1 cellular context compared by ENCODE assay signal in the genomic region with DNA sequence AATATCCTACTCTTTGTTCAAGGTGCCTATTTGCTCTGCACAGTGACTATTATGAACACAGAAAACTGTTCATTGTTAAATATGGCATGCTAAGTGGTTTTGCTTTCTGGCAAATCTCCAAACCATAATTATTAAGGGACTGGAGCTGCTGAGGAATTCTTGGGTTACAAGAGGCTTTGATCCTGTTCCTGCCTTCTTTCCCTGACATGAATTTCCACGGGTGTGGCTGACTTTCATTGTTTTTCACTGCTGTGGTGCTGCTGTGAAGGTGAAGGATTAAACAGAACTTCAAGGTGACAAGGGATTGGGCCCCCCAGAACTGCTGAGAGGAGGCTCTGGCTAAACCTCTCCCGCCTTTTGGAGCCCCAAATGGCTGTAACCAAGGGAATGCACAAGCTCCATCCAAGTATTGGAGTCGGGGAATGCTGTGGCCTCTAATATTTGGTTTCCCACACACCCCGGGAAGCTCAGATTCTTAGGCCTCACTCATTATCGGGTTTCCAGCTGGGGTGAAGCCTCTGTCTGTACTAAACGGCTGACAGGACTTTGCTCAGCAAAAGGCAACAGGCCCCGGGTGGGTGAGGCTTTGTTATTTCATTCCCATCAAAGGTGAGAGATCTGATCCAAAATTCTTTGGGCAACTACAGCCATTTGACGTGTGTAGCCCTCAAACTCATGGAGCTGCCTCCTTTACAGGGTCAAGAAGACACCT.
TF ChIP-seq lines count a peak whose summit lies in the region.

No MANE protein-coding gene starts in this region.

TF ChIP-seq in HepG2, 621 proteins besides CTCF, POLR2A, EP300 and RAD21 (continued from another document):
- peak; percentile 32; the same call in 1 of the 2 replicates for TF ChIP-seq HNF4G (IDR thresholded peaks at IDR 0.05; ENCODE audit: borderline replicate concordance, low read depth, low read length)
- TF ChIP-seq HNF4G (CRISPR knock-in tag; IDR thresholded peaks at IDR 0.05; ENCODE audit: borderline replicate concordance, low read depth) = no peak
- no peak for TF ChIP-seq KLF9 (CRISPR knock-in tag; IDR thresholded peaks at IDR 0.05; ENCODE audit: low read depth)
- TF ChIP-seq, protein P1, sequence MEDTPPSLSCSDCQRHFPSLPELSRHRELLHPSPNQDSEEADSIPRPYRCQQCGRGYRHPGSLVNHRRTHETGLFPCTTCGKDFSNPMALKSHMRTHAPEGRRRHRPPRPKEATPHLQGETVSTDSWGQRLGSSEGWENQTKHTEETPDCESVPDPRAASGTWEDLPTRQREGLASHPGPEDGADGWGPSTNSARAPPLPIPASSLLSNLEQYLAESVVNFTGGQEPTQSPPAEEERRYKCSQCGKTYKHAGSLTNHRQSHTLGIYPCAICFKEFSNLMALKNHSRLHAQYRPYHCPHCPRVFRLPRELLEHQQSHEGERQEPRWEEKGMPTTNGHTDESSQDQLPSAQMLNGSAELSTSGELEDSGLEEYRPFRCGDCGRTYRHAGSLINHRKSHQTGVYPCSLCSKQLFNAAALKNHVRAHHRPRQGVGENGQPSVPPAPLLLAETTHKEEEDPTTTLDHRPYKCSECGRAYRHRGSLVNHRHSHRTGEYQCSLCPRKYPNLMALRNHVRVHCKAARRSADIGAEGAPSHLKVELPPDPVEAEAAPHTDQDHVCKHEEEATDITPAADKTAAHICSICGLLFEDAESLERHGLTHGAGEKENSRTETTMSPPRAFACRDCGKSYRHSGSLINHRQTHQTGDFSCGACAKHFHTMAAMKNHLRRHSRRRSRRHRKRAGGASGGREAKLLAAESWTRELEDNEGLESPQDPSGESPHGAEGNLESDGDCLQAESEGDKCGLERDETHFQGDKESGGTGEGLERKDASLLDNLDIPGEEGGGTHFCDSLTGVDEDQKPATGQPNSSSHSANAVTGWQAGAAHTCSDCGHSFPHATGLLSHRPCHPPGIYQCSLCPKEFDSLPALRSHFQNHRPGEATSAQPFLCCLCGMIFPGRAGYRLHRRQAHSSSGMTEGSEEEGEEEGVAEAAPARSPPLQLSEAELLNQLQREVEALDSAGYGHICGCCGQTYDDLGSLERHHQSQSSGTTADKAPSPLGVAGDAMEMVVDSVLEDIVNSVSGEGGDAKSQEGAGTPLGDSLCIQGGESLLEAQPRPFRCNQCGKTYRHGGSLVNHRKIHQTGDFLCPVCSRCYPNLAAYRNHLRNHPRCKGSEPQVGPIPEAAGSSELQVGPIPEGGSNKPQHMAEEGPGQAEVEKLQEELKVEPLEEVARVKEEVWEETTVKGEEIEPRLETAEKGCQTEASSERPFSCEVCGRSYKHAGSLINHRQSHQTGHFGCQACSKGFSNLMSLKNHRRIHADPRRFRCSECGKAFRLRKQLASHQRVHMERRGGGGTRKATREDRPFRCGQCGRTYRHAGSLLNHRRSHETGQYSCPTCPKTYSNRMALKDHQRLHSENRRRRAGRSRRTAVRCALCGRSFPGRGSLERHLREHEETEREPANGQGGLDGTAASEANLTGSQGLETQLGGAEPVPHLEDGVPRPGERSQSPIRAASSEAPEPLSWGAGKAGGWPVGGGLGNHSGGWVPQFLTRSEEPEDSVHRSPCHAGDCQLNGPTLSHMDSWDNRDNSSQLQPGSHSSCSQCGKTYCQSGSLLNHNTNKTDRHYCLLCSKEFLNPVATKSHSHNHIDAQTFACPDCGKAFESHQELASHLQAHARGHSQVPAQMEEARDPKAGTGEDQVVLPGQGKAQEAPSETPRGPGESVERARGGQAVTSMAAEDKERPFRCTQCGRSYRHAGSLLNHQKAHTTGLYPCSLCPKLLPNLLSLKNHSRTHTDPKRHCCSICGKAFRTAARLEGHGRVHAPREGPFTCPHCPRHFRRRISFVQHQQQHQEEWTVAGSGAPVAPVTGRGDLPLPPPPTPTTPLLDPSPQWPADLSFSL (CRISPR knock-in tag; IDR thresholded peaks at IDR 0.05) = no peak
- 0 out of 2 replicates have a peak, but pooled peaks have one; percentile 38 for TF ChIP-seq ZSCAN25 (CRISPR knock-in tag; IDR thresholded peaks at IDR 0.05)
- TF ChIP-seq THYN1 (CRISPR knock-in tag; IDR thresholded peaks at IDR 0.05; ENCODE audit: borderline replicate concordance, low read depth) = no peak
- TF ChIP-seq ZNF33B (CRISPR knock-in tag; IDR thresholded peaks at IDR 0.05) = 0 out of 2 replicates have a peak, but pooled peaks have one; percentile 72
- TF ChIP-seq SMC3 (IDR thresholded peaks at IDR 0.05; ENCODE audit: low read length) = no peak
- no peak for TF ChIP-seq AKAP8 (CRISPR knock-in tag; IDR thresholded peaks at IDR 0.05)
- TF ChIP-seq, protein P2, sequence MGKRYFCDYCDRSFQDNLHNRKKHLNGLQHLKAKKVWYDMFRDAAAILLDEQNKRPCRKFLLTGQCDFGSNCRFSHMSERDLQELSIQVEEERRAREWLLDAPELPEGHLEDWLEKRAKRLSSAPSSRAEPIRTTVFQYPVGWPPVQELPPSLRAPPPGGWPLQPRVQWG (CRISPR knock-in tag; IDR thresholded peaks at IDR 0.05; ENCODE audit: borderline replicate concordance, low read depth) = no peak
- no peak for TF ChIP-seq ZBTB3 (CRISPR knock-in tag; IDR thresholded peaks at IDR 0.05; ENCODE audit: borderline replicate concordance, low read depth)
- no peak for TF ChIP-seq ZBTB1 (CRISPR knock-in tag; IDR thresholded peaks at IDR 0.05; ENCODE audit: borderline replicate concordance)
- TF ChIP-seq, protein P3, sequence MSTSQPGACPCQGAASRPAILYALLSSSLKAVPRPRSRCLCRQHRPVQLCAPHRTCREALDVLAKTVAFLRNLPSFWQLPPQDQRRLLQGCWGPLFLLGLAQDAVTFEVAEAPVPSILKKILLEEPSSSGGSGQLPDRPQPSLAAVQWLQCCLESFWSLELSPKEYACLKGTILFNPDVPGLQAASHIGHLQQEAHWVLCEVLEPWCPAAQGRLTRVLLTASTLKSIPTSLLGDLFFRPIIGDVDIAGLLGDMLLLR (CRISPR knock-in tag; IDR thresholded peaks at IDR 0.05) = no peak
- TF ChIP-seq HNF4A (CRISPR knock-in tag; IDR thresholded peaks at IDR 0.05) = peak; percentile 60
- no peak for TF ChIP-seq GPN1 (CRISPR knock-in tag; IDR thresholded peaks at IDR 0.05; ENCODE audit: borderline replicate concordance)
- TF ChIP-seq KLF11 (CRISPR knock-in tag; IDR thresholded peaks at IDR 0.05) = no peak
- 0 out of 2 replicates have a peak, but pooled peaks have one; percentile 31 for TF ChIP-seq ZNF274 (CRISPR knock-in tag; IDR thresholded peaks at IDR 0.05)
- no peak for TF ChIP-seq RCOR2 (CRISPR knock-in tag; IDR thresholded peaks at IDR 0.05)
